ENCODE assay signal across 7 cellular contexts in genomic region chr16:29791845-29792797, GRCh38.
A peak's percentile ranks its signal among the peaks of the same experiment; 100 is the strongest.
DNase-seq lines count a peak whose midpoint lies in the region; ATAC-seq and TF ChIP-seq lines count a peak whose summit lies in the region.
"Had no signal": no experiment of that assay in that cellular context is flagged by ENCODE, and none has a peak within 500 bp of the region (broad histone marks: within the 10 kb centered on the region; RNA-seq: fewer than 3 reads in every experiment).

No MANE protein-coding gene starts in this region.

- no peaks in the 10 kb centered on the region for H3K36me3 ChIP-seq in endocrine pancreas (ENCODE audit: control insufficient read depth, insufficient read depth, low read length)

- peaks cover 66% of the 10 kb centered on the region for H3K36me3 Mint-ChIP-seq in activated T-cell treated with anti-CD3 and anti-CD28 coated beads, Interleukin-2, amount 50 U/mL, for 24 hours (ENCODE audit: low read depth)
- peaks cover 11% of the 10 kb centered on the region for H3K36me3 Mint-ChIP-seq in stimulated activated memory B cell treated with anti-CD40 and anti-IgM and Interleukin-4, amounts not matched to agents 10 μg/mL and 1 μg/mL and 100 μg/mL, for 72 hours

- no peak for ATAC-seq in stimulated activated memory B cell treated with anti-CD40 and anti-IgM and Interleukin-4, amounts not matched to agents 10 μg/mL and 1 μg/mL and 100 μg/mL, for 72 hours
- ATAC-seq: heart right ventricle had no signal

- peaks cover 38% of the 10 kb centered on the region for H3K4me1 Mint-ChIP-seq in activated T-cell treated with anti-CD3 and anti-CD28 coated beads, Interleukin-2, amount 50 U/mL, for 24 hours (ENCODE audit: low read depth)
- H3K4me1 Mint-ChIP-seq in stimulated activated memory B cell treated with anti-CD40 and anti-IgM and Interleukin-4, amounts not matched to agents 10 μg/mL and 1 μg/mL and 100 μg/mL, for 72 hours = peaks cover 21% of the 10 kb centered on the region

- peak overlapping the region; percentile 100 for H3K4me3 Mint-ChIP-seq in activated T-cell treated with anti-CD3 and anti-CD28 coated beads, Interleukin-2, amount 50 U/mL, for 24 hours
- peak overlapping the region; percentile 55 for H3K4me3 Mint-ChIP-seq in stimulated activated memory B cell treated with anti-CD40 and anti-IgM and Interleukin-4, amounts not matched to agents 10 μg/mL and 1 μg/mL and 100 μg/mL, for 72 hours

- H3K9ac ChIP-seq in endocrine pancreas (ENCODE audit: control insufficient read depth, insufficient read depth, low read length) = peak overlapping the region; percentile 24

- H3K9me3 ChIP-seq in endocrine pancreas (ENCODE audit: control insufficient read depth, low read length) = no peaks in the 10 kb centered on the region
- H3K9me3 ChIP-seq: heart right ventricle had no signal

- peak overlapping the region; percentile 26 for H3K4me3 ChIP-seq in endocrine pancreas (ENCODE audit: control insufficient read depth, insufficient read depth, low read length)

- H3K4me1 ChIP-seq in endocrine pancreas (ENCODE audit: control insufficient read depth, insufficient read depth, low read length) = peaks cover 6% of the 10 kb centered on the region

- H3K27me3 ChIP-seq in endocrine pancreas (ENCODE audit: control insufficient read depth, insufficient read depth, low read length) = no peaks in the 10 kb centered on the region
- H3K27me3 ChIP-seq: heart right ventricle had no signal

- DNase-seq in activated T-cell treated with anti-CD3 and anti-CD28 coated beads, Interleukin-2, amount 50 U/mL, for 24 hours = no peak
- no peak for DNase-seq in activated T-cell treated with anti-CD3 and anti-CD28 coated beads, Interleukin-2, amount 50 U/mL, for 48 hours
- DNase-seq in GM20000 (ENCODE audit: low spot score) = no peak
- no peak for DNase-seq in AML-193 (lab: John Stamatoyannopoulos, UW)
- DNase-seq: heart right ventricle had no signal

- no peaks in the 10 kb centered on the region for H3K9me3 Mint-ChIP-seq in activated T-cell treated with anti-CD3 and anti-CD28 coated beads, Interleukin-2, amount 50 U/mL, for 24 hours
- no peaks in the 10 kb centered on the region for H3K9me3 Mint-ChIP-seq in stimulated activated memory B cell treated with anti-CD40 and anti-IgM and Interleukin-4, amounts not matched to agents 10 μg/mL and 1 μg/mL and 100 μg/mL, for 72 hours

- no peaks in the 10 kb centered on the region for H3K27me3 Mint-ChIP-seq in activated T-cell treated with anti-CD3 and anti-CD28 coated beads, Interleukin-2, amount 50 U/mL, for 24 hours
- H3K27me3 Mint-ChIP-seq in stimulated activated memory B cell treated with anti-CD40 and anti-IgM and Interleukin-4, amounts not matched to agents 10 μg/mL and 1 μg/mL and 100 μg/mL, for 72 hours = no peaks in the 10 kb centered on the region

- H3K27ac Mint-ChIP-seq in activated T-cell treated with anti-CD3 and anti-CD28 coated beads, Interleukin-2, amount 50 U/mL, for 24 hours = peak overlapping the region; percentile 99
- peak overlapping the region; percentile 85 for H3K27ac Mint-ChIP-seq in stimulated activated memory B cell treated with anti-CD40 and anti-IgM and Interleukin-4, amounts not matched to agents 10 μg/mL and 1 μg/mL and 100 μg/mL, for 72 hours

- TF ChIP-seq CTCF in GM20000 (IDR thresholded peaks at IDR 0.05; ENCODE audit: extremely low read depth, missing control alignments) = no peak
